Comparison of ENCODE assay signal across 17 cellular contexts in the genomic region with DNA sequence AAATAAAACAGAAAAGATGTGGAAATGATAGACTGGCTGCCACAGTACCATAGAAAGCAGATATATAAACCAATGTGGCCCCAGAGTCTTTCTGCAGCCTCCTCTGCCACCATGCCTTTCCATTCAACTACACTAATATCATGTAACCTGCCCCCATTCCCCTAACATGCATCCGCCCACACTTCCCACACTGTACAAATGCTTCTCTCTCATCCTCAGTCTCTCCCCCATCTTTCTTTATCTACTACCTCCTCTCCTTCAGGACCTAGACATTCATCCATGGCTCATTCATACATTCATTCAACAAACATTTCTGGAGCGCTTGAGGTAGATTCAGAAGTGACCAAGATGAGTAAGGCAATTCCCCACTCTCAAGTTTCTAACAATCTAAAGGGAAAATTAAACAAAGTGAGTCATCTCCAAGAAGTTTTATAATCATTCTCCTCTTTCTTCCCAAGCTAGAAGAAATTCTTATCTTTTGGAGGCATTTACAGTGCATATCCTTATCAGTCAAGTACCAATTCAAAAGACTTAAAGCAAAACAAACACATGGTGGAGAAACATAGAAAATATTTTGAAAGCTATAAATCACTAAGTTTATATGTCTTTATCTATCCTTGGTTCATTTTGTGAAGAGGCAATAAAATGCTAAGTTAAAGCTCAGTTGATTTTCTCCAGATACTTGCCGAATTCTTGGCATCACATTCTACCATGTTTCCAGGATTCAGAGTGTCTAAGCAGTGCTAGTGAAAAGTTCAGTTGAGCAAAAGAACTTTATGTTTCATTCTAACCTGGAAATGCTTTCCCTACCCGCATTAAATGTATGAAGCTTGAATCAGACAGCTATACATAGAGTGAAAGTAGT.
DNase-seq lines count a peak whose midpoint lies in the region; ATAC-seq and TF ChIP-seq lines count a peak whose summit lies in the region.
"Had no signal": no experiment of that assay in that cellular context is flagged by ENCODE, and none has a peak within 500 bp of the region (broad histone marks: within the 10 kb centered on the region; RNA-seq: fewer than 3 reads in every experiment).

No MANE protein-coding gene starts in this region.

- H3K9me3 Mint-ChIP-seq in MCF 10A (ENCODE audit: unreplicated experiment) = no peaks in the 10 kb centered on the region
- H3K9me3 Mint-ChIP-seq: GM23338 had no signal

- no peak for TF ChIP-seq CTCF in MCF 10A (IDR thresholded peaks at IDR 0.05; ENCODE audit: unreplicated experiment)
- TF ChIP-seq CTCF in breast epithelium (IDR thresholded peaks at IDR 0.05) = no peak
- TF ChIP-seq CTCF in foreskin fibroblast (IDR thresholded peaks at IDR 0.05; ENCODE audit: low read depth, low read length) = no peak
- no peak for TF ChIP-seq CTCF in GM10266 (IDR thresholded peaks at IDR 0.05; ENCODE audit: control insufficient read depth, insufficient read depth, low read depth, missing control alignments)

- POLR2A ChIA-PET in MCF 10A (lab: Yijun Ruan, JAX) = interaction anchor here (0.7 kb wide), 4 partner anchors 122 to 185 kb away, joined by 3 read pairs; no protein-coding TSS in a partner anchor

- no TSS peak for BruUV-seq in MCF 10A (replicated peaks; lab: Mats Ljungman, UMichigan)

- DNase-seq in MCF 10A (ENCODE audit: unreplicated experiment) (peak; percentile 8), breast epithelium (ENCODE audit: low spot score in 2 of 2) (no peak), amniotic epithelial cell (ENCODE audit: low read depth) (peak; percentile 96), foreskin fibroblast (peak; percentile 63 to 75), NCI-H1092 (lab: John Stamatoyannopoulos, UW) (no peak), GM10266 (ENCODE audit: extremely low spot score) (no peak)
- no peak for DNase-seq in activated CD4-positive, alpha-beta T cell treated with anti-CD3 and anti-CD28 coated beads, Interleukin-2, amount 50 U/mL, for 48 hours
- DNase-seq: DMS153, hippocampal formation, NCI-H1417, NCI-H446 treated with DMSO at 0.1 percent for 48 hours had no signal

- H3K27me3 Mint-ChIP-seq in MCF 10A (ENCODE audit: insufficient read depth, unreplicated experiment) = no peaks in the 10 kb centered on the region

- H3K4me1 ChIP-seq in breast epithelium = no peaks in the 10 kb centered on the region

- no peak overlapping the region for H3K27ac ChIP-seq in breast epithelium
- H3K27ac ChIP-seq: 22Rv1, thoracic aorta had no signal

- ATAC-seq in HG02840 (IDR thresholded peaks at IDR 0.05; ENCODE audit: low FRiP score, unreplicated experiment) = no peak
- ATAC-seq: GM23338 had no signal

- no peaks in the 10 kb centered on the region for H3K36me3 ChIP-seq in breast epithelium
- H3K36me3 ChIP-seq: thoracic aorta had no signal

- H3K27ac Mint-ChIP-seq in MCF 10A (ENCODE audit: low read depth, unreplicated experiment) = no peak overlapping the region
- H3K27ac Mint-ChIP-seq: activated naive CD8-positive, alpha-beta T cell; GM23338 had no signal

- H3K36me3 Mint-ChIP-seq in MCF 10A (ENCODE audit: insufficient read depth, unreplicated experiment) = peaks cover 23% of the 10 kb centered on the region
- H3K36me3 Mint-ChIP-seq: activated naive CD8-positive, alpha-beta T cell had no signal

- intact Hi-C loops in MCF 10A (cut with micrococcal nuclease) = no loop called here
- intact Hi-C loops in breast epithelium (cut with DNase I; ENCODE audit: low total_unique reads) = no loop called here

- no peaks in the 10 kb centered on the region for H3K27me3 ChIP-seq in breast epithelium

- H3K4me3 ChIP-seq in breast epithelium (no peak overlapping the region), foreskin fibroblast (ENCODE audit: low read depth in 1 of 2, low read length in 2 of 2) (no peak overlapping the region)
- H3K4me3 ChIP-seq: GM23338, lung, thoracic aorta had no signal

- no peak for TF ChIP-seq POLR2A in breast epithelium (IDR thresholded peaks at IDR 0.05)

- no peaks in the 10 kb centered on the region for H3K9me3 ChIP-seq in breast epithelium
- H3K9me3 ChIP-seq: thoracic aorta had no signal

- H3K4me3 Mint-ChIP-seq in MCF 10A (ENCODE audit: unreplicated experiment) = no peak overlapping the region
- H3K4me3 Mint-ChIP-seq: activated naive CD8-positive, alpha-beta T cell; GM23338 had no signal

- H3K4me1 Mint-ChIP-seq in MCF 10A (ENCODE audit: insufficient read depth, unreplicated experiment) = peaks cover 22% of the 10 kb centered on the region

- CTCF ChIA-PET in MCF 10A (lab: Yijun Ruan, JAX) = interaction anchor here (0.6 to 1.1 kb wide), 2 partner anchors 13 to 627 kb away, joined by 3 read pairs; no protein-coding TSS in a partner anchor

Comparison
In these comparisons a context has a peak if more than half of its experiments do, and no peak if none do; other contexts are left out.
1. DNase-seq: peak in MCF 10A (single experiment), amniotic epithelial cell (single experiment) and foreskin fibroblast (2 of 2); none in breast epithelium (0 of 2), activated CD4-positive, alpha-beta T cell treated with anti-CD3 and anti-CD28 coated beads, Interleukin-2, amount 50 U/mL, for 48 hours (0 of 2), NCI-H1092 (single experiment) and GM10266 (single experiment).